In genomic region chr4:150342945-150343344, GRCh38 we compare ENCODE assay signal across 19 cellular contexts.
DNase-seq lines count a peak whose midpoint lies in the region; ATAC-seq and TF ChIP-seq lines count a peak whose summit lies in the region.
"Had no signal": no experiment of that assay in that cellular context is flagged by ENCODE, and none has a peak within 500 bp of the region (broad histone marks: within the 10 kb centered on the region; RNA-seq: fewer than 3 reads in every experiment).

No MANE protein-coding gene starts in this region.

- no CpG with 5 or more reads among the region's 2 CpGs for WGBS in IMR-90 (ENCODE audit: extremely low coverage in 2 of 2, insufficient read length in 1 of 2), 2 experiments
- 43% methylated on average over 2 of the region's 2 CpGs for WGBS in mammary epithelial cell (ENCODE audit: low coverage, missing lambda C conversion rate)
- 53 to 61% (median 60%) methylated on average over 2 of the region's 2 CpGs for WGBS in psoas muscle, 3 donors

- H3K18ac ChIP-seq in IMR-90 (ENCODE audit: low read depth, low read length) = no peak overlapping the region

- no peak overlapping the region for H2BK15ac ChIP-seq in IMR-90 (ENCODE audit: low read depth, low read length)

- H3K4me2 ChIP-seq in IMR-90 (ENCODE audit: low read depth, low read length) = no peak overlapping the region
- peak overlapping the region; percentile 70 for H3K4me2 ChIP-seq in mammary epithelial cell (ENCODE audit: insufficient read depth, low read depth, low read length)
- H3K4me2 ChIP-seq: SK-N-SH had no signal

- H3K27me3 ChIP-seq in IMR-90 (ENCODE audit: control insufficient read depth, insufficient read depth, low read length) (no peaks in the 10 kb centered on the region), mammary epithelial cell (ENCODE audit: insufficient read depth, low read length) (no peaks in the 10 kb centered on the region), psoas muscle (ENCODE audit: insufficient read depth in 3 of 3, low read length in 2 of 3) (no peaks in the 10 kb centered on the region)
- H3K27me3 ChIP-seq: stomach had no signal

- intact Hi-C loops in IMR-90 (cut with micrococcal nuclease) (no loop called here), mammary epithelial cell (cut with micrococcal nuclease) (no loop called here), left cardiac atrium (cut with DNase I) (loop anchor here in 1 of 2 donors (1.0 kb wide), 1 partner anchor 11 kb away; no protein-coding TSS in a partner anchor), psoas muscle (cut with DNase I) (no loop called here)

- no peak overlapping the region for H3K4ac ChIP-seq in IMR-90 (ENCODE audit: low read depth, low read length)

- CTCF ChIA-PET in IMR-90 (lab: Yijun Ruan, JAX) (no interaction called here), mammary epithelial cell (lab: Charles Lee; ENCODE audit: low non-redundant PET) (no interaction called here)

- H3K23ac ChIP-seq in IMR-90 (ENCODE audit: low read depth, low read length) = no peak overlapping the region

- H2AK9ac ChIP-seq in IMR-90 (replicated peaks; ENCODE audit: low read depth, low read length, poor library complexity) = no peak overlapping the region

- TF ChIP-seq CTCF in IMR-90 (conservative IDR thresholded peaks at IDR 0.05; ENCODE audit: low read depth, low read length) (no peak), mammary epithelial cell (conservative IDR thresholded peaks at IDR 0.05 in 1 of 2, IDR thresholded peaks at IDR 0.05 in 1 of 2; ENCODE audit: extremely low read depth in 1 of 2, insufficient read depth in 1 of 2, low read depth in 1 of 2, low read length in 2 of 2) (no peak), psoas muscle (IDR thresholded peaks at IDR 0.05) (no peak)

- H3K14ac ChIP-seq in IMR-90 (replicated peaks; ENCODE audit: low read depth, low read length) = no peak overlapping the region

- H3K79me1 ChIP-seq in IMR-90 (ENCODE audit: low read depth in 1 of 2, low read length in 2 of 2) = no peaks in the 10 kb centered on the region

- BruUV-seq in IMR-90 (replicated peaks; lab: Mats Ljungman, UMichigan) = no TSS peak
- no TSS peak for BruUV-seq in mammary epithelial cell (replicated peaks; lab: Mats Ljungman, UMichigan)

- ATAC-seq in IMR-90 (ENCODE audit: low read depth) (no peak), left cardiac atrium (peak; percentile 79 to 98), psoas muscle (peak; percentile 39 to 74 (median 66)), GM21526 (IDR thresholded peaks at IDR 0.05; ENCODE audit: low FRiP score, unreplicated experiment) (no peak)
- ATAC-seq: effector memory CD8-positive, alpha-beta T cell had no signal

- no peak overlapping the region for H2BK120ac ChIP-seq in IMR-90 (ENCODE audit: low read depth, low read length)

- H3K27ac ChIP-seq in IMR-90 (ENCODE audit: insufficient read depth, low read length) (no peak overlapping the region), mammary epithelial cell (ENCODE audit: insufficient read depth, low read depth, low read length) (no peak overlapping the region), psoas muscle (no peak overlapping the region)
- H3K27ac ChIP-seq: C4-2B, stomach, VCaP had no signal

- no peaks in the 10 kb centered on the region for H3K9me3 ChIP-seq in IMR-90 (ENCODE audit: control insufficient read depth, insufficient read depth, low read length)
- no peaks in the 10 kb centered on the region for H3K9me3 ChIP-seq in mammary epithelial cell (replicated peaks; ENCODE audit: insufficient read depth, low read length)
- no peaks in the 10 kb centered on the region for H3K9me3 ChIP-seq in psoas muscle
- H3K9me3 ChIP-seq: SK-N-SH, stomach had no signal

- DNase-seq in IMR-90 = no peak
- peak; percentile 23 for DNase-seq in mammary epithelial cell
- peak; percentile 28 for DNase-seq in left cardiac atrium
- DNase-seq in psoas muscle = no peak
- no peak for DNase-seq in T-helper 2 cell
- DNase-seq in GM03348 (ENCODE audit: low spot score) = no peak
- DNase-seq in stimulated activated CD4-positive, alpha-beta T cell treated with anti-CD3 and anti-CD28 coated beads, Interleukin-2, amount 100 ng/mL, for 24 hours = no peak
- DNase-seq: activated CD4-positive, alpha-beta T cell treated with anti-CD3 and anti-CD28 coated beads, Interleukin-2, amount 50 U/mL, for 1 hour; effector memory CD8-positive, alpha-beta T cell; EL; glutamatergic neuron; GOT3; NCI-H524; SK-N-SH; stimulated activated CD4-positive, alpha-beta T cell treated with anti-CD3 and anti-CD28 coated beads, Interleukin-4, amount 100 ng/mL, for 4 hours; stomach had no signal

- H3K36me3 ChIP-seq in IMR-90 (ENCODE audit: control insufficient read depth, insufficient read depth, low read length) = no peaks in the 10 kb centered on the region
- no peaks in the 10 kb centered on the region for H3K36me3 ChIP-seq in mammary epithelial cell (ENCODE audit: insufficient read depth, low read length)
- H3K36me3 ChIP-seq in psoas muscle (ENCODE audit: insufficient read depth in 1 of 2, low read depth in 1 of 2) = no peaks in the 10 kb centered on the region

- H3K79me2 ChIP-seq in mammary epithelial cell (ENCODE audit: insufficient read depth, low read length) = no peaks in the 10 kb centered on the region

- H3K9me1 ChIP-seq in IMR-90 (ENCODE audit: insufficient read depth, low read length) = no peaks in the 10 kb centered on the region

- no peak overlapping the region for H4K91ac ChIP-seq in IMR-90 (ENCODE audit: insufficient read depth, low read depth, low read length)

- H2AFZ ChIP-seq in IMR-90 (replicated peaks; ENCODE audit: low read length, poor library complexity) (no peak overlapping the region), mammary epithelial cell (ENCODE audit: low read depth, low read length) (peak overlapping the region; percentile 52)

- H4K20me1 ChIP-seq in IMR-90 (ENCODE audit: insufficient read depth, low read length) (no peaks in the 10 kb centered on the region), mammary epithelial cell (ENCODE audit: insufficient read depth, low read length) (no peaks in the 10 kb centered on the region)

- TF ChIP-seq RAD21 in IMR-90 (IDR thresholded peaks at IDR 0.05; ENCODE audit: low read length) = no peak

- no peak overlapping the region for H2BK5ac ChIP-seq in IMR-90 (ENCODE audit: low read depth, low read length, poor library complexity, severe bottlenecking)

- in situ Hi-C loops in IMR-90 (cut with MboI; ENCODE audit: low sequenced_read_pairs) (no loop called here), mammary epithelial cell (cut with MboI; ENCODE audit: low sequenced_read_pairs in 2 of 2) (no loop called here)

- no peak overlapping the region for H3K56ac ChIP-seq in IMR-90 (ENCODE audit: extremely low read depth, insufficient read depth, low read length)

- 0 out of 2 replicates have a peak overlapping the region, but pooled peaks have one; percentile 37 for H2BK20ac ChIP-seq in IMR-90 (ENCODE audit: low read depth, low read length)

- no peak overlapping the region for H3K9ac ChIP-seq in IMR-90 (ENCODE audit: low read depth, low read length)
- H3K9ac ChIP-seq in mammary epithelial cell (ENCODE audit: insufficient read depth, low read length) = no peak overlapping the region
- H3K9ac ChIP-seq: SK-N-SH had no signal

- POLR2A ChIA-PET in IMR-90 (lab: Charles Lee; ENCODE audit: unreplicated experiment) = no interaction called here

- H3K4me3 ChIP-seq in IMR-90 (ENCODE audit: insufficient read depth, low read depth, low read length) = no peak overlapping the region
- no peak overlapping the region for H3K4me3 ChIP-seq in mammary epithelial cell (replicated peaks in 1 of 3; ENCODE audit: insufficient read depth in 1 of 3, low read depth in 2 of 3, low read length in 3 of 3)
- no peak overlapping the region for H3K4me3 ChIP-seq in psoas muscle
- H3K4me3 ChIP-seq: stomach had no signal

- H4K5ac ChIP-seq in IMR-90 (ENCODE audit: low read depth, low read length) = no peak overlapping the region

- H3K4me1 ChIP-seq in IMR-90 (ENCODE audit: control insufficient read depth, insufficient read depth, low read length) (peaks cover 4% of the 10 kb centered on the region), mammary epithelial cell (ENCODE audit: insufficient read depth, low read length) (peaks cover 12% of the 10 kb centered on the region), psoas muscle (peaks cover 3% of the 10 kb centered on the region)

- TF ChIP-seq POLR2A in IMR-90 (IDR thresholded peaks at IDR 0.05; ENCODE audit: low read depth, low read length) = no peak

- dilution Hi-C loops in IMR-90 (cut with HindIII; ENCODE audit: low sequenced_read_pairs, unreplicated experiment) (no loop called here), mammary epithelial cell (cut with HindIII; ENCODE audit: low sequenced_read_pairs) (no loop called here)

- H2AK5ac ChIP-seq in IMR-90 (ENCODE audit: low read depth, low read length) = no peak overlapping the region

- H4K8ac ChIP-seq in IMR-90 (ENCODE audit: low read depth in 2 of 2, low read length in 2 of 2) = no peak overlapping the region

TF ChIP-seq in IMR-90, 13 proteins besides CTCF, POLR2A, EP300 and RAD21:
- TF ChIP-seq CHD1 (IDR thresholded peaks at IDR 0.05; ENCODE audit: low read depth, low read length) = no peak
- TF ChIP-seq MAFK (IDR thresholded peaks at IDR 0.05; ENCODE audit: low read depth, low read length) = no peak
- TF ChIP-seq NFE2L2 (IDR thresholded peaks at IDR 0.05; ENCODE audit: low read depth, low read length) = no peak
- no peak for TF ChIP-seq MXI1 (IDR thresholded peaks at IDR 0.05; ENCODE audit: borderline replicate concordance, low read depth, low read length)
- TF ChIP-seq ELK1 (IDR thresholded peaks at IDR 0.05; ENCODE audit: borderline replicate concordance, low read depth, low read length) = no peak
TF ChIP-seq in IMR-90: peak in this region for 0.

Comparison
In these comparisons a context has a peak if more than half of its experiments do, and no peak if none do; other contexts are left out.
1. ATAC-seq: peak in left cardiac atrium (2 of 2) and psoas muscle (4 of 4); none in IMR-90 (single experiment) and GM21526 (single experiment).
2. DNase-seq: peak in mammary epithelial cell (single experiment) and left cardiac atrium (single experiment); none in IMR-90 (single experiment), psoas muscle (0 of 2), T-helper 2 cell (0 of 5), GM03348 (single experiment) and stimulated activated CD4-positive, alpha-beta T cell treated with anti-CD3 and anti-CD28 coated beads, Interleukin-2, amount 100 ng/mL, for 24 hours (0 of 2).